Comparison of ENCODE assay signal across 8 cellular contexts in genomic region chr6:109093732-109094131, GRCh38. TPM values are rescaled to one million over a fixed set of nuclear protein-coding genes. Genes with fewer than 3 reads are reported as not detected.
DNase-seq lines count a peak whose midpoint lies in the region; ATAC-seq and TF ChIP-seq lines count a peak whose summit lies in the region.

No MANE protein-coding gene starts in this region.

- H4K8ac ChIP-seq in neuronal stem cell (ENCODE audit: low read depth, low read length) = no peak overlapping the region

- no peaks in the 10 kb centered on the region for H3K9me3 ChIP-seq in neuronal stem cell (replicated peaks in 1 of 2; ENCODE audit: control insufficient read depth in 2 of 2, insufficient read depth in 1 of 2, low read depth in 1 of 2, low read length in 2 of 2)

- H2BK5ac ChIP-seq in neuronal stem cell (ENCODE audit: low read length) = no peak overlapping the region

- no peak overlapping the region for H2BK15ac ChIP-seq in neuronal stem cell (ENCODE audit: low read length)

- H3K4ac ChIP-seq in neuronal stem cell (ENCODE audit: low read length) = no peak overlapping the region

- no peak overlapping the region for H3K23ac ChIP-seq in neuronal stem cell (ENCODE audit: low read depth, low read length, poor library complexity)

- peak overlapping the region; percentile 78 for H3K4me2 ChIP-seq in neuronal stem cell (ENCODE audit: insufficient read depth, low read length, poor library complexity, severe bottlenecking)

- DNase-seq in NCI-H2171 treated with DMSO at 0.1 percent for 48 hours (lab: John Stamatoyannopoulos, UW) (peak; percentile 31), NCI-H2171 (lab: John Stamatoyannopoulos, UW) (no peak), RWPE1 (ENCODE audit: low spot score) (peak; percentile 14), epithelial cell of proximal tubule (ENCODE audit: low read depth) (no peak), neuronal stem cell (ENCODE audit: low spot score) (no peak), GM10266 (ENCODE audit: extremely low spot score) (no peak)
- DNase-seq in activated effector memory CD4-positive, alpha-beta T cell treated with anti-CD3 and anti-CD28 coated beads, Interleukin-2, amount 50 U/mL, for 16 hours = no peak

- H3K79me1 ChIP-seq in neuronal stem cell (ENCODE audit: low read depth, low read length) = peaks cover 3% of the 10 kb centered on the region

- H3K27ac ChIP-seq in RWPE1 (peak overlapping the region; percentile 97), neuronal stem cell (replicated peaks; ENCODE audit: low read length) (no peak overlapping the region)

- H3K4me3 ChIP-seq in epithelial cell of proximal tubule (ENCODE audit: low read depth, low read length) = peak overlapping the region; percentile 84
- H3K4me3 ChIP-seq in neuronal stem cell (ENCODE audit: low read length in 2 of 2) = peak overlapping the region; percentile 59 to 90

- H3K36me3 ChIP-seq in neuronal stem cell (replicated peaks in 1 of 2; ENCODE audit: control insufficient read depth in 2 of 2, insufficient read depth in 2 of 2, low read length in 2 of 2) = peaks cover 0 to under 1% of the 10 kb centered on the region in 2 donors

- H2AFZ ChIP-seq in neuronal stem cell (ENCODE audit: low read length) = peak overlapping the region; percentile 85

- no peak overlapping the region for H2BK12ac ChIP-seq in neuronal stem cell (ENCODE audit: low read length)

- WGBS in neuronal stem cell (ENCODE audit: extremely low coverage in 2 of 2, insufficient read length in 2 of 2, insufficient replicate concordance in 1 of 2), 2 donors = no CpG with 5 or more reads among the region's 9 CpGs

- no peak overlapping the region for H4K91ac ChIP-seq in neuronal stem cell (ENCODE audit: low read depth, low read length, poor library complexity)

- TF ChIP-seq CTCF in RWPE1 (conservative IDR thresholded peaks at IDR 0.05; ENCODE audit: low read depth) = no peak
- TF ChIP-seq CTCF in epithelial cell of proximal tubule (conservative IDR thresholded peaks at IDR 0.05; ENCODE audit: low read depth, low read length) = no peak
- no peak for TF ChIP-seq CTCF in GM10266 (IDR thresholded peaks at IDR 0.05; ENCODE audit: control insufficient read depth, insufficient read depth, low read depth, missing control alignments)

- no peaks in the 10 kb centered on the region for H3K27me3 ChIP-seq in neuronal stem cell (ENCODE audit: control insufficient read depth in 3 of 3, insufficient read depth in 3 of 3, low read depth in 1 of 3, low read length in 3 of 3)

- POLR2A ChIA-PET in RWPE1 (lab: Yijun Ruan, JAX; ENCODE audit: low non-redundant PET) = no interaction called here

- no peak for ATAC-seq in HG02870 (IDR thresholded peaks at IDR 0.05; ENCODE audit: unreplicated experiment)

- H3K18ac ChIP-seq in neuronal stem cell (ENCODE audit: low read length) = no peak overlapping the region

- H3K14ac ChIP-seq in neuronal stem cell (ENCODE audit: low read length) = no peak overlapping the region

- H2AK5ac ChIP-seq in neuronal stem cell (ENCODE audit: low read depth, low read length) = no peak overlapping the region

- no peak overlapping the region for H2BK120ac ChIP-seq in neuronal stem cell (ENCODE audit: low read depth, low read length)

- peaks cover 0 to 2% of the 10 kb centered on the region in 2 donors for H3K4me1 ChIP-seq in neuronal stem cell (ENCODE audit: control insufficient read depth in 2 of 2, insufficient read depth in 1 of 2, low read depth in 1 of 2, low read length in 2 of 2)

- CTCF ChIA-PET in RWPE1 (lab: Yijun Ruan, JAX) = interaction anchor here (0.6 kb wide), 1 partner anchor 43 kb away, joined by 3 read pairs; no protein-coding TSS in a partner anchor

- no peak overlapping the region for H3K9ac ChIP-seq in neuronal stem cell (ENCODE audit: low read depth, low read length, poor library complexity)

RNA-seq across cellular contexts. Expression of gene SESN1, which starts 0.9 kb away (rescaled TPM):
- total RNA-seq in epithelial cell of proximal tubule = 5.7 and 8.0 TPM in 2 replicates
- polyA plus RNA-seq in neuronal stem cell (2013, experiment 1 of 2) = 22.1 TPM
- 22.7 TPM for polyA plus RNA-seq in neuronal stem cell (2013, experiment 2 of 2)

RNA-seq across cellular contexts. Expression of gene CEP57L1, which starts 1.6 kb away (rescaled TPM):
- total RNA-seq in epithelial cell of proximal tubule = 13.5 and 32.4 TPM in 2 replicates
- polyA plus RNA-seq in neuronal stem cell (2013, experiment 1 of 2) = 26.2 TPM
- 28.5 TPM for polyA plus RNA-seq in neuronal stem cell (2013, experiment 2 of 2)

Comparison
In these comparisons a context has a peak if more than half of its experiments do, and no peak if none do; other contexts are left out.
1. DNase-seq: peak in NCI-H2171 treated with DMSO at 0.1 percent for 48 hours (single experiment) and RWPE1 (single experiment); none in NCI-H2171 (single experiment), epithelial cell of proximal tubule (single experiment), neuronal stem cell (single experiment), activated effector memory CD4-positive, alpha-beta T cell treated with anti-CD3 and anti-CD28 coated beads, Interleukin-2, amount 50 U/mL, for 16 hours (single experiment) and GM10266 (single experiment).